11 cellular contexts compared by ENCODE assay signal in genomic region chr2:238644095-238645081, GRCh38.
DNase-seq lines count a peak whose midpoint lies in the region; ATAC-seq and TF ChIP-seq lines count a peak whose summit lies in the region.
"Had no signal": no experiment of that assay in that cellular context is flagged by ENCODE, and none has a peak within 500 bp of the region (broad histone marks: within the 10 kb centered on the region; RNA-seq: fewer than 3 reads in every experiment).

No MANE protein-coding gene starts in this region.

- peaks cover 2% of the 10 kb centered on the region for H3K4me1 Mint-ChIP-seq in activated CD4-positive, alpha-beta memory T cell treated with anti-CD3 and anti-CD28 coated beads for 36 hours (ENCODE audit: low read depth)
- H3K4me1 Mint-ChIP-seq in activated CD4-positive, alpha-beta memory T cell treated with anti-CD3 and anti-CD28 coated beads, Interleukin-2, amount 10 ng/mL, durations not matched to agents 7 days and 5 days = no peaks in the 10 kb centered on the region
- H3K4me1 Mint-ChIP-seq in CD14-positive monocyte = peaks cover 2% of the 10 kb centered on the region
- H3K4me1 Mint-ChIP-seq in CD4-positive, alpha-beta memory T cell = peaks cover 0 to 2% (median 0%) of the 10 kb centered on the region in 4 donors
- H3K4me1 Mint-ChIP-seq: T-cell had no signal

- no peaks in the 10 kb centered on the region for H3K36me3 ChIP-seq in adipocyte (ENCODE audit: control insufficient read depth, insufficient read depth, low read length, severe bottlenecking)
- H3K36me3 ChIP-seq in kidney epithelial cell (ENCODE audit: control insufficient read depth, insufficient read depth, low read length) = no peaks in the 10 kb centered on the region
- no peaks in the 10 kb centered on the region for H3K36me3 ChIP-seq in thoracic aorta
- H3K36me3 ChIP-seq in CD4-positive, alpha-beta memory T cell (ENCODE audit: insufficient read depth, low read length) = no peaks in the 10 kb centered on the region
- H3K36me3 ChIP-seq: prostate gland had no signal

- H3K36me3 Mint-ChIP-seq in activated CD4-positive, alpha-beta memory T cell treated with anti-CD3 and anti-CD28 coated beads for 36 hours = no peaks in the 10 kb centered on the region
- H3K36me3 Mint-ChIP-seq in activated CD4-positive, alpha-beta memory T cell treated with anti-CD3 and anti-CD28 coated beads, Interleukin-2, amount 10 ng/mL, durations not matched to agents 7 days and 5 days (ENCODE audit: low read depth) = no peaks in the 10 kb centered on the region
- no peaks in the 10 kb centered on the region for H3K36me3 Mint-ChIP-seq in CD14-positive monocyte
- H3K36me3 Mint-ChIP-seq in CD4-positive, alpha-beta memory T cell = no peaks in the 10 kb centered on the region
- H3K36me3 Mint-ChIP-seq: T-cell had no signal

- no peak for ATAC-seq in thoracic aorta (ENCODE audit: insufficient number of reproducible peaks, low FRiP score, low read depth)
- ATAC-seq: T-cell had no signal

- intact Hi-C loops in activated CD4-positive, alpha-beta memory T cell treated with anti-CD3 and anti-CD28 coated beads for 36 hours (cut with micrococcal nuclease) = no loop called here
- intact Hi-C loops in CD14-positive monocyte (cut with micrococcal nuclease) = no loop called here
- intact Hi-C loops in CD4-positive, alpha-beta memory T cell (cut with micrococcal nuclease) = no loop called here

- peak; percentile 11 for DNase-seq in activated CD4-positive, alpha-beta memory T cell treated with anti-CD3 and anti-CD28 coated beads for 36 hours
- no peak for DNase-seq in activated CD4-positive, alpha-beta memory T cell treated with anti-CD3 and anti-CD28 coated beads, Interleukin-2, amount 10 ng/mL, durations not matched to agents 7 days and 5 days
- DNase-seq in adipocyte (ENCODE audit: low read depth) (peak; percentile 93), kidney epithelial cell (ENCODE audit: low read depth) (peak; percentile 10), thoracic aorta (ENCODE audit: low spot score) (no peak), CD14-positive monocyte (ENCODE audit: low spot score) (no peak), NCI-H1436 treated with DMSO at 0.1 percent for 48 hours (lab: John Stamatoyannopoulos, UW) (no peak)
- DNase-seq in CD4-positive, alpha-beta memory T cell = no peak
- DNase-seq: CD4-positive, alpha-beta T cell had no signal

- H3K4me3 Mint-ChIP-seq in activated CD4-positive, alpha-beta memory T cell treated with anti-CD3 and anti-CD28 coated beads for 36 hours = no peak overlapping the region
- H3K4me3 Mint-ChIP-seq in activated CD4-positive, alpha-beta memory T cell treated with anti-CD3 and anti-CD28 coated beads, Interleukin-2, amount 10 ng/mL, durations not matched to agents 7 days and 5 days = no peak overlapping the region
- no peak overlapping the region for H3K4me3 Mint-ChIP-seq in CD14-positive monocyte
- no peak overlapping the region for H3K4me3 Mint-ChIP-seq in CD4-positive, alpha-beta memory T cell
- H3K4me3 Mint-ChIP-seq: CD4-positive, alpha-beta T cell; T-cell had no signal

- peak overlapping the region; percentile 44 for H3K9ac ChIP-seq in adipocyte (ENCODE audit: low read length)

- H3K27ac ChIP-seq in thoracic aorta = peak overlapping the region; percentile 34 to 59
- no peak overlapping the region for H3K27ac ChIP-seq in CD4-positive, alpha-beta memory T cell (ENCODE audit: low read depth, low read length)
- H3K27ac ChIP-seq: prostate gland had no signal

- H3K27me3 ChIP-seq in adipocyte (replicated peaks; ENCODE audit: control insufficient read depth, insufficient read depth, low read length) (no peaks in the 10 kb centered on the region), kidney epithelial cell (ENCODE audit: control insufficient read depth, insufficient read depth, low read length) (no peaks in the 10 kb centered on the region), thoracic aorta (replicated peaks; ENCODE audit: insufficient read depth) (no peaks in the 10 kb centered on the region)
- H3K27me3 ChIP-seq in CD4-positive, alpha-beta memory T cell (ENCODE audit: insufficient read depth, low read length) = no peaks in the 10 kb centered on the region

- POLR2A ChIA-PET in activated CD4-positive, alpha-beta memory T cell treated with anti-CD3 and anti-CD28 coated beads for 36 hours (lab: Charles Lee) = interaction anchor here (0.6 kb wide), 1 partner anchor 470 kb away, joined by 3 read pairs; no protein-coding TSS in a partner anchor
- POLR2A ChIA-PET in activated CD4-positive, alpha-beta memory T cell treated with anti-CD3 and anti-CD28 coated beads, Interleukin-2, amount 10 ng/mL, durations not matched to agents 7 days and 5 days (lab: Charles Lee) = no interaction called here
- POLR2A ChIA-PET in CD4-positive, alpha-beta memory T cell (lab: Charles Lee; ENCODE audit: partially characterized antibody) = no interaction called here

- H3K27ac Mint-ChIP-seq in activated CD4-positive, alpha-beta memory T cell treated with anti-CD3 and anti-CD28 coated beads for 36 hours = no peak overlapping the region
- H3K27ac Mint-ChIP-seq in activated CD4-positive, alpha-beta memory T cell treated with anti-CD3 and anti-CD28 coated beads, Interleukin-2, amount 10 ng/mL, durations not matched to agents 7 days and 5 days = no peak overlapping the region
- H3K27ac Mint-ChIP-seq in CD14-positive monocyte = peak overlapping the region in 1 of 7 donors; percentile 18
- H3K27ac Mint-ChIP-seq in CD4-positive, alpha-beta memory T cell = no peak overlapping the region
- H3K27ac Mint-ChIP-seq: CD4-positive, alpha-beta T cell; T-cell had no signal

- TF ChIP-seq CTCF in kidney epithelial cell (IDR thresholded peaks at IDR 0.05; ENCODE audit: insufficient read depth, low read length, poor library complexity, severe bottlenecking) (no peak), thoracic aorta (IDR thresholded peaks at IDR 0.05) (no peak), CD14-positive monocyte (IDR thresholded peaks at IDR 0.05) (no peak)

- H3K4me3 ChIP-seq in adipocyte (ENCODE audit: low read length) (peak overlapping the region; percentile 69), kidney epithelial cell (ENCODE audit: low read depth, low read length) (no peak overlapping the region), thoracic aorta (no peak overlapping the region)
- H3K4me3 ChIP-seq in CD4-positive, alpha-beta memory T cell (ENCODE audit: low read length in 2 of 2) = no peak overlapping the region
- H3K4me3 ChIP-seq: prostate gland had no signal

- H3K9me3 ChIP-seq in adipocyte (ENCODE audit: control insufficient read depth, low read length) (no peaks in the 10 kb centered on the region), thoracic aorta (no peaks in the 10 kb centered on the region)
- H3K9me3 ChIP-seq in CD4-positive, alpha-beta memory T cell (ENCODE audit: control insufficient read depth in 1 of 2, low read length in 2 of 2) = no peaks in the 10 kb centered on the region
- H3K9me3 ChIP-seq: prostate gland had no signal

- H3K4me1 ChIP-seq in adipocyte (ENCODE audit: control insufficient read depth, insufficient read depth, low read length) (peaks cover 27% of the 10 kb centered on the region), thoracic aorta (ENCODE audit: control insufficient read depth in 1 of 2, low read depth in 2 of 2) (peaks cover 11 to 21% of the 10 kb centered on the region in 2 donors)
- no peaks in the 10 kb centered on the region for H3K4me1 ChIP-seq in CD4-positive, alpha-beta memory T cell (ENCODE audit: insufficient read depth, low read length)
- H3K4me1 ChIP-seq: prostate gland had no signal

- peaks cover 2% of the 10 kb centered on the region for H3K27me3 Mint-ChIP-seq in activated CD4-positive, alpha-beta memory T cell treated with anti-CD3 and anti-CD28 coated beads for 36 hours
- H3K27me3 Mint-ChIP-seq in activated CD4-positive, alpha-beta memory T cell treated with anti-CD3 and anti-CD28 coated beads, Interleukin-2, amount 10 ng/mL, durations not matched to agents 7 days and 5 days = peaks cover 4% of the 10 kb centered on the region
- peaks cover 0 to 4% (median 2%) of the 10 kb centered on the region in 3 donors for H3K27me3 Mint-ChIP-seq in CD14-positive monocyte (ENCODE audit: low read depth in 3 of 3)
- H3K27me3 Mint-ChIP-seq in CD4-positive, alpha-beta memory T cell = peaks cover 4 to 7% of the 10 kb centered on the region in 2 donors

- H3K9me3 Mint-ChIP-seq in activated CD4-positive, alpha-beta memory T cell treated with anti-CD3 and anti-CD28 coated beads for 36 hours = no peaks in the 10 kb centered on the region
- H3K9me3 Mint-ChIP-seq in activated CD4-positive, alpha-beta memory T cell treated with anti-CD3 and anti-CD28 coated beads, Interleukin-2, amount 10 ng/mL, durations not matched to agents 7 days and 5 days = no peaks in the 10 kb centered on the region
- no peaks in the 10 kb centered on the region for H3K9me3 Mint-ChIP-seq in CD14-positive monocyte
- H3K9me3 Mint-ChIP-seq in CD4-positive, alpha-beta memory T cell = no peaks in the 10 kb centered on the region
- H3K9me3 Mint-ChIP-seq: CD4-positive, alpha-beta T cell; T-cell had no signal

- CTCF ChIA-PET in activated CD4-positive, alpha-beta memory T cell treated with anti-CD3 and anti-CD28 coated beads for 36 hours (lab: Charles Lee) = no interaction called here
- CTCF ChIA-PET in activated CD4-positive, alpha-beta memory T cell treated with anti-CD3 and anti-CD28 coated beads, Interleukin-2, amount 10 ng/mL, durations not matched to agents 7 days and 5 days (lab: Charles Lee) = no interaction called here
- CTCF ChIA-PET in CD4-positive, alpha-beta memory T cell (lab: Charles Lee; ENCODE audit: partially characterized antibody) = no interaction called here

Comparison
In these comparisons a context has a peak if more than half of its experiments do, and no peak if none do; other contexts are left out.
1. DNase-seq: peak in activated CD4-positive, alpha-beta memory T cell treated with anti-CD3 and anti-CD28 coated beads for 36 hours (single experiment), adipocyte (single experiment) and kidney epithelial cell (single experiment); none in activated CD4-positive, alpha-beta memory T cell treated with anti-CD3 and anti-CD28 coated beads, Interleukin-2, amount 10 ng/mL, durations not matched to agents 7 days and 5 days (single experiment), thoracic aorta (single experiment), CD14-positive monocyte (single experiment), NCI-H1436 treated with DMSO at 0.1 percent for 48 hours (single experiment) and CD4-positive, alpha-beta memory T cell (0 of 5).